2 cellular contexts compared by ENCODE assay signal in genomic region chrX:78543281-78543680, GRCh38.
TF ChIP-seq lines count a peak whose summit lies in the region.

No MANE protein-coding gene starts in this region.

TF ChIP-seq in HEK293, 187 proteins besides CTCF, POLR2A, EP300 and RAD21:
- TF ChIP-seq ZNF529 (tag by site-specific recombination; IDR thresholded peaks at IDR 0.05; ENCODE audit: insufficient replicate concordance) (peak; percentile 63), ZNF692 (tag by site-specific recombination; IDR thresholded peaks at IDR 0.05) (no peak), ZNF596 (tag by site-specific recombination; IDR thresholded peaks at IDR 0.05) (no peak), ZNF292 (tag by site-specific recombination; IDR thresholded peaks at IDR 0.05; ENCODE audit: borderline replicate concordance, low read depth) (no peak), ZNF341 (tag by site-specific recombination; IDR thresholded peaks at IDR 0.05; ENCODE audit: low read depth) (no peak), TRIM28 (IDR thresholded peaks at IDR 0.05; ENCODE audit: borderline replicate concordance, low read length) (peak; percentile 73; the same call in 1 of the 2 replicates), SETDB1 (IDR thresholded peaks at IDR 0.05; ENCODE audit: insufficient read length, low read length) (peak; percentile 62), ZNF571 (tag by site-specific recombination; IDR thresholded peaks at IDR 0.05) (no peak)
- TF ChIP-seq, protein P1, sequence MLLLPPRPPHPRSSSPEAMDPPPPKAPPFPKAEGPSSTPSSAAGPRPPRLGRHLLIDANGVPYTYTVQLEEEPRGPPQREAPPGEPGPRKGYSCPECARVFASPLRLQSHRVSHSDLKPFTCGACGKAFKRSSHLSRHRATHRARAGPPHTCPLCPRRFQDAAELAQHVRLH (tag by site-specific recombination; IDR thresholded peaks at IDR 0.05), result no peak

TF ChIP-seq in GM12878, 131 proteins besides CTCF, POLR2A, EP300 and RAD21:
- TF ChIP-seq NR2F1 (conservative IDR thresholded peaks at IDR 0.05) (no peak), MYB (IDR thresholded peaks at IDR 0.05; ENCODE audit: borderline replicate concordance, low read depth, low read length) (no peak), CBX5 (IDR thresholded peaks at IDR 0.05; ENCODE audit: low read depth) (peak; percentile 88; the same call in 1 of the 2 replicates)
- TF ChIP-seq, protein P2, sequence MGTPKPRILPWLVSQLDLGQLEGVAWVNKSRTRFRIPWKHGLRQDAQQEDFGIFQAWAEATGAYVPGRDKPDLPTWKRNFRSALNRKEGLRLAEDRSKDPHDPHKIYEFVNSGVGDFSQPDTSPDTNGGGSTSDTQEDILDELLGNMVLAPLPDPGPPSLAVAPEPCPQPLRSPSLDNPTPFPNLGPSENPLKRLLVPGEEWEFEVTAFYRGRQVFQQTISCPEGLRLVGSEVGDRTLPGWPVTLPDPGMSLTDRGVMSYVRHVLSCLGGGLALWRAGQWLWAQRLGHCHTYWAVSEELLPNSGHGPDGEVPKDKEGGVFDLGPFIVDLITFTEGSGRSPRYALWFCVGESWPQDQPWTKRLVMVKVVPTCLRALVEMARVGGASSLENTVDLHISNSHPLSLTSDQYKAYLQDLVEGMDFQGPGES (IDR thresholded peaks at IDR 0.05), result no peak
